In genomic region chr12:31588976-31589375, GRCh38 we compare ENCODE assay signal across 8 cellular contexts. TPM values are rescaled to one million over a fixed set of nuclear protein-coding genes. Genes with fewer than 3 reads are reported as not detected.
DNase-seq lines count a peak whose midpoint lies in the region; ATAC-seq and FAIRE-seq lines count a peak whose summit lies in the region.

No MANE protein-coding gene starts in this region.

- peak overlapping the region; percentile 91 for H3K27ac ChIP-seq in SJSA1

- H3K9ac ChIP-seq in skeletal muscle satellite cell (ENCODE audit: low read depth, low read length) = peak overlapping the region; percentile 95

- H3K4me1 ChIP-seq in SJSA1 (replicated peaks) (peaks cover 41% of the 10 kb centered on the region), skeletal muscle satellite cell (ENCODE audit: control insufficient read depth, insufficient read depth, low read length) (peaks cover 27% of the 10 kb centered on the region)

- H3K9me3 ChIP-seq in SJSA1 (replicated peaks) (no peaks in the 10 kb centered on the region), skeletal muscle satellite cell (replicated peaks; ENCODE audit: low read length) (no peaks in the 10 kb centered on the region)

- H3K36me3 ChIP-seq in SJSA1 = peaks cover 23% of the 10 kb centered on the region
- no peaks in the 10 kb centered on the region for H3K36me3 ChIP-seq in skeletal muscle satellite cell (ENCODE audit: insufficient read depth, low read length)
- no peaks in the 10 kb centered on the region for H3K36me3 ChIP-seq in H7 (replicated peaks; ENCODE audit: control insufficient read depth, insufficient read depth, low read length)

- peak overlapping the region; percentile 98 for H3K4me2 ChIP-seq in skeletal muscle satellite cell (ENCODE audit: low read length)

- peak overlapping the region; percentile 99 for H3K4me3 ChIP-seq in SJSA1
- H3K4me3 ChIP-seq in skeletal muscle satellite cell (ENCODE audit: low read length) = peak overlapping the region; percentile 95
- no peak overlapping the region for H3K4me3 ChIP-seq in H7 (ENCODE audit: insufficient read depth, low read depth, low read length)

- no peak for ATAC-seq in sciatic nerve
- no peak for ATAC-seq in GM21381 (IDR thresholded peaks at IDR 0.05; ENCODE audit: unreplicated experiment)

- no peak for DNase-seq in GM19239 (ENCODE audit: insufficient read length, low spot score)
- DNase-seq in SJSA1 (ENCODE audit: low read depth in 1 of 2, low spot score in 2 of 2) = peak in 1 of 2 experiments; percentile 28
- DNase-seq in frontal cortex (ENCODE audit: low spot score in 2 of 2) = peak in 1 of 2 donors; percentile 16
- no peak for DNase-seq in H7
- no peak for DNase-seq in sciatic nerve (ENCODE audit: low spot score)
- DNase-seq in COR-L47 (lab: John Stamatoyannopoulos, UW) = no peak

- intact Hi-C loops in sciatic nerve (cut with DNase I) = no loop called here

- H3K27me3 ChIP-seq in SJSA1 (replicated peaks) (no peaks in the 10 kb centered on the region), skeletal muscle satellite cell (ENCODE audit: control insufficient read depth, insufficient read depth, low read length) (no peaks in the 10 kb centered on the region), H7 (ENCODE audit: control insufficient read depth, insufficient read depth, low read length) (peaks cover 2% of the 10 kb centered on the region; the same call in 1 of the 2 replicates)

- peak; percentile 21 for FAIRE-seq in GM19239 (lab: Jason Lieb, UNC)
- FAIRE-seq in frontal cortex (lab: Jason Lieb, UNC) = peak; percentile 42

RNA-seq across cellular contexts. Expression of gene DENND5B, which starts 2.0 kb away (rescaled TPM):
- 18.3 and 22.2 TPM in 2 replicates for total RNA-seq in SJSA1 (2014; rRNA removed; shearing (Covaris generic))
- total RNA-seq in frontal cortex (41.6 TPM), sciatic nerve (18.2 TPM)
- total RNA-seq in skeletal muscle satellite cell (2012; rRNA removed) = 6.6 and 7.4 TPM in 2 replicates
- total RNA-seq in H7 (2014; rRNA removed; shearing (Covaris generic)) = 14.2 and 22.7 TPM in 2 replicates
